15 cellular contexts compared by ENCODE assay signal in the genomic region with DNA sequence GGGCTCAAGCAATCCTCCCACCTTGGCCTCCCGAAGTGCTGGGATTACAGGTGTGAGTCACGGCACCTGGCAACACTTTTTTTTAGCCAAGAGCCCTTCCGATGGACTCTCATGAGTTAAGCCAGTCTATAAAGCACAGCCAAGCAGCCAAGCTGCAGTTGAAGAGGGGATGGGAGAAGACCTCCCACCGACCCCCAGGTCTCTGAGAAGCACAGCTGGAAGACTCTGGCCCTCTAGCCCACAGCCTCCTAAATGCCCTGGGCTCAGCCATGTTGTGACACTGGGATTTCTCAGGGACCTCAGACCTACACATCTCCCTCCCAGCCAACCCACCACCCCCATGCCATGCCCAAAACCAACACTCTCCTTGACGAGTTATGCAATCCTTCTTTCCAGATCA. TPM values are rescaled to one million over a fixed set of nuclear protein-coding genes. Genes with fewer than 3 reads are reported as not detected.
"Had no signal": no experiment of that assay in that cellular context is flagged by ENCODE, and none has a peak within 500 bp of the region (broad histone marks: within the 10 kb centered on the region; RNA-seq: fewer than 3 reads in every experiment).

No MANE protein-coding gene starts in this region.

- H3K36me3 ChIP-seq: gastrocnemius medialis, neutrophil had no signal

- DNase-seq: activated CD4-positive, alpha-beta T cell treated with anti-CD3 and anti-CD28 coated beads, Interleukin-2, amount 50 U/mL, for 1 hour; activated CD4-positive, CD25-positive, alpha-beta regulatory T cell; gastrocnemius medialis; naive B cell; stimulated activated CD4-positive, alpha-beta T cell treated with anti-CD3 and anti-CD28 coated beads, Interleukin-12 subunit alpha, Interleukin-12 subunit beta, amount 100 ng/mL, for 4 hours; stimulated activated naive CD4-positive, alpha-beta T cell; T-helper 17 cell had no signal

- H3K27me3 ChIP-seq: gastrocnemius medialis, hepatocyte, neutrophil had no signal

- H3K27ac ChIP-seq: gastrocnemius medialis, hepatocyte, neutrophil had no signal

- H3K36me3 Mint-ChIP-seq: activated naive CD4-positive, alpha-beta T cell treated with anti-CD3 and anti-CD28 coated beads, Interleukin-2, amount 50 U/mL, for 72 hours; naive B cell had no signal

- H3K27ac Mint-ChIP-seq: activated naive CD4-positive, alpha-beta T cell treated with anti-CD3 and anti-CD28 coated beads, Interleukin-2, amount 50 U/mL, for 72 hours; T-helper 17 cell had no signal

- ATAC-seq: activated naive CD4-positive, alpha-beta T cell treated with anti-CD3 and anti-CD28 coated beads, Interleukin-2, amount 50 U/mL, for 72 hours; gastrocnemius medialis; T-helper 17 cell had no signal

- H3K9me3 Mint-ChIP-seq: activated naive CD4-positive, alpha-beta T cell treated with anti-CD3 and anti-CD28 coated beads, Interleukin-2, amount 50 U/mL, for 72 hours; naive B cell had no signal

- H3K4me3 Mint-ChIP-seq: naive B cell, T-helper 17 cell had no signal

- H3K4me3 ChIP-seq: gastrocnemius medialis, hepatocyte, lung had no signal

- H3K9me3 ChIP-seq: gastrocnemius medialis, neutrophil had no signal

RNA-seq across cellular contexts. Expression of a gene that starts 31.1 kb away (rescaled TPM):
- total RNA-seq: activated CD8-positive, alpha-beta memory T cell treated with anti-CD3 and anti-CD28 coated beads for 36 hours; activated naive CD4-positive, alpha-beta T cell treated with anti-CD3 and anti-CD28 coated beads, Interleukin-2, amount 50 U/mL, for 72 hours; gastrocnemius medialis; hepatocyte; kidney epithelial cell; sciatic nerve; T-helper 17 cell; temporal lobe had no signal
- polyA plus RNA-seq: hepatocyte had no signal

RNA-seq across cellular contexts. Expression of a gene that starts 56.5 kb away (rescaled TPM):
- total RNA-seq: activated CD8-positive, alpha-beta memory T cell treated with anti-CD3 and anti-CD28 coated beads for 36 hours; activated naive CD4-positive, alpha-beta T cell treated with anti-CD3 and anti-CD28 coated beads, Interleukin-2, amount 50 U/mL, for 72 hours; gastrocnemius medialis; hepatocyte; kidney epithelial cell; lung; sciatic nerve; T-helper 17 cell; temporal lobe had no signal
- polyA plus RNA-seq: hepatocyte, lung had no signal
